Comparison of ENCODE assay signal across 17 cellular contexts in genomic region chr1:191453487-191453886, GRCh38.
A peak's percentile ranks its signal among the peaks of the same experiment; 100 is the strongest.
DNase-seq lines count a peak whose midpoint lies in the region; ATAC-seq, FAIRE-seq and TF ChIP-seq lines count a peak whose summit lies in the region.
"Had no signal": no experiment of that assay in that cellular context is flagged by ENCODE, and none has a peak within 500 bp of the region (broad histone marks: within the 10 kb centered on the region; RNA-seq: fewer than 3 reads in every experiment).

No MANE protein-coding gene starts in this region.

- H3K4me1 Mint-ChIP-seq in activated T-helper 2 cell treated with anti-CD3 and anti-CD28 coated beads, Interferon-gamma antibody, Interleukin-2, Interleukin-4, amounts not matched to agents 10 μg/mL and 5 μg/mL and 100 μg/mL, durations not matched to agents 14 hours and 24 hours and 36 hours (ENCODE audit: low read depth): no peaks in the 10 kb centered on the region
- H3K4me1 Mint-ChIP-seq: CD14-positive monocyte had no signal

- H3K9ac ChIP-seq in HepG2 (ENCODE audit: insufficient read depth, low read depth, low read length): no peak overlapping the region
- H3K9ac ChIP-seq: GM23248, KMS-11 had no signal

- no peak overlapping the region for H3K4me3 ChIP-seq in HepG2 (replicated peaks in 1 of 3; ENCODE audit: insufficient read depth in 1 of 3, low read depth in 2 of 3, low read length in 3 of 3)
- H3K4me3 ChIP-seq in right lobe of liver: no peak overlapping the region
- no peak overlapping the region for H3K4me3 ChIP-seq in left lung
- H3K4me3 ChIP-seq: GM23248 had no signal

- no peaks in the 10 kb centered on the region for H3K9me3 ChIP-seq in HepG2 (ENCODE audit: low read length)
- H3K9me3 ChIP-seq in right lobe of liver: no peaks in the 10 kb centered on the region
- H3K9me3 ChIP-seq in left lung: peaks cover 0 to 9% of the 10 kb centered on the region in 2 donors

- H3K36me3 ChIP-seq in HepG2 (replicated peaks in 1 of 2; ENCODE audit: control insufficient read depth in 1 of 2, insufficient read depth in 2 of 2, low read length in 2 of 2) (no peaks in the 10 kb centered on the region), right lobe of liver (no peaks in the 10 kb centered on the region), left lung (no peaks in the 10 kb centered on the region)

- no peak for TF ChIP-seq CTCF in HepG2 (CRISPR knock-in tag; IDR thresholded peaks at IDR 0.05)
- TF ChIP-seq CTCF in right lobe of liver (IDR thresholded peaks at IDR 0.05): no peak
- no peak for TF ChIP-seq CTCF in left lung (IDR thresholded peaks at IDR 0.05)

- H3K27me3 ChIP-seq in HepG2 (ENCODE audit: control insufficient read depth in 1 of 2, insufficient read depth in 2 of 2, low read length in 2 of 2) (no peaks in the 10 kb centered on the region), right lobe of liver (no peaks in the 10 kb centered on the region), left lung (no peaks in the 10 kb centered on the region)

- no peaks in the 10 kb centered on the region for H4K20me1 ChIP-seq in HepG2 (ENCODE audit: insufficient read depth, low read length)

- DNase-seq in HepG2 (ENCODE audit: low spot score): no peak
- no peak for DNase-seq in right lobe of liver
- DNase-seq in left kidney (ENCODE audit: low read depth, low spot score): peak; percentile 23
- DNase-seq in left lung: no peak
- no peak for DNase-seq in 8988T
- no peak for DNase-seq in activated T-helper 2 cell treated with anti-CD3 and anti-CD28 coated beads, Interferon-gamma antibody, Interleukin-2, Interleukin-4, amounts not matched to agents 10 μg/mL and 5 μg/mL and 100 μg/mL, durations not matched to agents 14 hours and 24 hours and 36 hours (ENCODE audit: low spot score)
- DNase-seq: COR-L47, GM23248, MM.1S, NCI-H1417, NCI-H2029 treated with DMSO at 0.1 percent for 48 hours, NCI-H524 had no signal

- POLR2A ChIA-PET in HepG2 (lab: Yijun Ruan, JAX): no interaction called here

- intact Hi-C loops in HepG2 (cut with micrococcal nuclease; ENCODE audit: unreplicated experiment): no loop called here
- intact Hi-C loops in right lobe of liver (cut with DNase I): no loop called here
- intact Hi-C loops in left lung (cut with DNase I): no loop called here
- intact Hi-C loops in activated T-helper 2 cell treated with anti-CD3 and anti-CD28 coated beads, Interferon-gamma antibody, Interleukin-2, Interleukin-4, amounts not matched to agents 10 μg/mL and 5 μg/mL and 100 μg/mL, durations not matched to agents 14 hours and 24 hours and 36 hours (cut with micrococcal nuclease): no loop called here

- BruUV-seq in HepG2 (replicated peaks; lab: Mats Ljungman, UMichigan): no TSS peak

- no peak for TF ChIP-seq POLR2A in HepG2 (IDR thresholded peaks at IDR 0.05; ENCODE audit: insufficient read depth in 1 of 2, low read depth in 2 of 2, low read length in 2 of 2)
- no peak for TF ChIP-seq POLR2A in right lobe of liver (IDR thresholded peaks at IDR 0.05)

- CTCF ChIA-PET in HepG2 (lab: Yijun Ruan, JAX; ENCODE audit: low intra/inter-chr PET ratio, low total read pairs): no interaction called here

- H3K27me3 Mint-ChIP-seq in activated T-helper 2 cell treated with anti-CD3 and anti-CD28 coated beads, Interferon-gamma antibody, Interleukin-2, Interleukin-4, amounts not matched to agents 10 μg/mL and 5 μg/mL and 100 μg/mL, durations not matched to agents 14 hours and 24 hours and 36 hours (ENCODE audit: low read depth): no peaks in the 10 kb centered on the region

- TF ChIP-seq EP300 in HepG2 (IDR thresholded peaks at IDR 0.05; ENCODE audit: low read depth in 2 of 2, low read length in 2 of 2): no peak
- TF ChIP-seq EP300 in HepG2 (CRISPR knock-in tag; IDR thresholded peaks at IDR 0.05; ENCODE audit: borderline replicate concordance): no peak

- no peak overlapping the region for H2AFZ ChIP-seq in HepG2 (ENCODE audit: low read length)
- H2AFZ ChIP-seq: GM23248 had no signal

- WGBS in HepG2 (ENCODE audit: low lambda C conversion rate): 0% methylated on average over 2 of the region's 2 CpGs
- 45% methylated on average over 2 of the region's 2 CpGs for WGBS in right lobe of liver (ENCODE audit: insufficient coverage, low coverage, low lambda C conversion rate, missing lambda C conversion rate)

- H3K9me3 Mint-ChIP-seq in activated T-helper 2 cell treated with anti-CD3 and anti-CD28 coated beads, Interferon-gamma antibody, Interleukin-2, Interleukin-4, amounts not matched to agents 10 μg/mL and 5 μg/mL and 100 μg/mL, durations not matched to agents 14 hours and 24 hours and 36 hours: peaks cover 19% of the 10 kb centered on the region

- no peak overlapping the region for H3K4me2 ChIP-seq in HepG2 (ENCODE audit: low read depth, low read length)
- H3K4me2 ChIP-seq: KMS-11 had no signal

- H3K36me3 Mint-ChIP-seq in activated T-helper 2 cell treated with anti-CD3 and anti-CD28 coated beads, Interferon-gamma antibody, Interleukin-2, Interleukin-4, amounts not matched to agents 10 μg/mL and 5 μg/mL and 100 μg/mL, durations not matched to agents 14 hours and 24 hours and 36 hours (ENCODE audit: low read depth): no peaks in the 10 kb centered on the region
- H3K36me3 Mint-ChIP-seq: CD14-positive monocyte had no signal

- H3K4me1 ChIP-seq in HepG2 (ENCODE audit: insufficient read depth, low read length): no peaks in the 10 kb centered on the region
- no peaks in the 10 kb centered on the region for H3K4me1 ChIP-seq in right lobe of liver
- no peaks in the 10 kb centered on the region for H3K4me1 ChIP-seq in left lung

- H3K79me2 ChIP-seq in HepG2 (ENCODE audit: insufficient read depth, low read length): no peaks in the 10 kb centered on the region

- in situ Hi-C loops in HepG2 (cut with HindIII; ENCODE audit: extremely low pct_ligation_motif_present, low pct_unique_long_range_greater_than_20kb): no loop called here

- H3K4me3 Mint-ChIP-seq in activated T-helper 2 cell treated with anti-CD3 and anti-CD28 coated beads, Interferon-gamma antibody, Interleukin-2, Interleukin-4, amounts not matched to agents 10 μg/mL and 5 μg/mL and 100 μg/mL, durations not matched to agents 14 hours and 24 hours and 36 hours (ENCODE audit: low read depth): no peak overlapping the region
- H3K4me3 Mint-ChIP-seq: CD14-positive monocyte had no signal

- no peak overlapping the region for H3K27ac Mint-ChIP-seq in activated T-helper 2 cell treated with anti-CD3 and anti-CD28 coated beads, Interferon-gamma antibody, Interleukin-2, Interleukin-4, amounts not matched to agents 10 μg/mL and 5 μg/mL and 100 μg/mL, durations not matched to agents 14 hours and 24 hours and 36 hours

- no peak overlapping the region for H3K27ac ChIP-seq in HepG2 (ENCODE audit: extremely low read length, insufficient read depth, low read length)
- no peak overlapping the region for H3K27ac ChIP-seq in right lobe of liver
- H3K27ac ChIP-seq in left lung: no peak overlapping the region
- H3K27ac ChIP-seq: GM23248, KMS-11 had no signal

- ATAC-seq in HepG2: peak; percentile 48; the same call in 1 of the 3 replicates
- no peak for ATAC-seq in right lobe of liver
- peak; percentile 63 for ATAC-seq in SK-N-SH treated with all-trans-retinoic acid at 6 μM for 48 hours
- ATAC-seq in left lung: no peak
- ATAC-seq in HG02571 (IDR thresholded peaks at IDR 0.05; ENCODE audit: unreplicated experiment): no peak

- no peak for FAIRE-seq in HepG2 (lab: Jason Lieb, UNC)
- FAIRE-seq: G401.6 had no signal

- TF ChIP-seq RAD21 in HepG2 (CRISPR knock-in tag; IDR thresholded peaks at IDR 0.05): no peak

TF ChIP-seq in HepG2, 621 proteins besides CTCF, POLR2A, EP300 and RAD21:
- TF ChIP-seq ZNF768 (CRISPR knock-in tag; IDR thresholded peaks at IDR 0.05) (no peak), KLF9 (CRISPR knock-in tag; IDR thresholded peaks at IDR 0.05; ENCODE audit: low read depth) (no peak), ZFYVE20 (CRISPR knock-in tag; IDR thresholded peaks at IDR 0.05; ENCODE audit: borderline replicate concordance, low read depth) (no peak), ELF1 (CRISPR knock-in tag; IDR thresholded peaks at IDR 0.05) (no peak), HIVEP1 (CRISPR knock-in tag; IDR thresholded peaks at IDR 0.05) (no peak), ZNF614 (CRISPR knock-in tag; IDR thresholded peaks at IDR 0.05; ENCODE audit: borderline replicate concordance) (no peak), KAT2B (IDR thresholded peaks at IDR 0.05; ENCODE audit: borderline replicate concordance, low read depth, low read length) (no peak)

TF ChIP-seq in SK-N-SH treated with all-trans-retinoic acid at 6 μM for 48 hours, 23 proteins besides CTCF, POLR2A, EP300 and RAD21:
- TF ChIP-seq OSR1 (CRISPR knock-in tag; IDR thresholded peaks at IDR 0.05): no peak
- TF ChIP-seq ZNF70 (CRISPR knock-in tag; IDR thresholded peaks at IDR 0.05): no peak
- no peak for TF ChIP-seq POU6F1 (CRISPR knock-in tag; IDR thresholded peaks at IDR 0.05; ENCODE audit: borderline replicate concordance, low read depth)
- no peak for TF ChIP-seq ZNF565 (CRISPR knock-in tag; conservative IDR thresholded peaks at IDR 0.05; ENCODE audit: low read depth)
- TF ChIP-seq ZNF8 (CRISPR knock-in tag; IDR thresholded peaks at IDR 0.05): no peak
- no peak for TF ChIP-seq GLIS3 (CRISPR knock-in tag; IDR thresholded peaks at IDR 0.05)
- TF ChIP-seq TOX (CRISPR knock-in tag; IDR thresholded peaks at IDR 0.05; ENCODE audit: borderline replicate concordance): no peak
- TF ChIP-seq ARNTL (CRISPR knock-in tag; IDR thresholded peaks at IDR 0.05; ENCODE audit: borderline replicate concordance, low read depth): no peak
- no peak for TF ChIP-seq CSDC2 (CRISPR knock-in tag; IDR thresholded peaks at IDR 0.05)
- TF ChIP-seq PPARA (CRISPR knock-in tag; IDR thresholded peaks at IDR 0.05; ENCODE audit: borderline replicate concordance): no peak

Comparison
In these comparisons a context has a peak if more than half of its experiments do, and no peak if none do; other contexts are left out.
1. ATAC-seq: peak in HepG2 (single experiment) and SK-N-SH treated with all-trans-retinoic acid at 6 μM for 48 hours (single experiment); none in right lobe of liver (0 of 4), left lung (single experiment) and HG02571 (single experiment).